In genomic region chr19:19461306-19461670, GRCh38 we compare ENCODE assay signal across 10 cellular contexts. TPM values are rescaled to one million over a fixed set of nuclear protein-coding genes. Genes with fewer than 3 reads are reported as not detected.
DNase-seq lines count a peak whose midpoint lies in the region; TF ChIP-seq lines count a peak whose summit lies in the region.
"Had no signal": no experiment of that assay in that cellular context is flagged by ENCODE, and none has a peak within 500 bp of the region (broad histone marks: within the 10 kb centered on the region; RNA-seq: fewer than 3 reads in every experiment).

No MANE protein-coding gene starts in this region.

- peak overlapping the region; percentile 59 for H2AFZ ChIP-seq in parathyroid adenoma

- peaks cover 18% of the 10 kb centered on the region for H3K36me3 ChIP-seq in CD4-positive, alpha-beta memory T cell (ENCODE audit: insufficient read depth, low read length)
- peaks cover 0 to 18% (median 0%) of the 10 kb centered on the region in 3 donors for H3K36me3 ChIP-seq in Peyer's patch
- H3K36me3 ChIP-seq in esophagus muscularis mucosa = peaks cover 11 to 22% (median 17%) of the 10 kb centered on the region in 4 donors
- no peaks in the 10 kb centered on the region for H3K36me3 ChIP-seq in parathyroid adenoma (ENCODE audit: control insufficient read depth, insufficient read depth, low read length)

- peak overlapping the region; percentile 0 to 54 for H3K4me3 ChIP-seq in CD4-positive, alpha-beta memory T cell (ENCODE audit: low read length in 2 of 2)
- H3K4me3 ChIP-seq in Peyer's patch (peak overlapping the region in 1 of 4 donors; percentile 6), esophagus muscularis mucosa (peak overlapping the region; percentile 9 to 41 (median 28)), parathyroid adenoma (ENCODE audit: low read depth, low read length) (no peak overlapping the region)

- H3K4me3 Mint-ChIP-seq in CD4-positive, alpha-beta memory T cell = peak overlapping the region; percentile 86 to 95 (median 90)

- TF ChIP-seq CTCF in Peyer's patch (IDR thresholded peaks at IDR 0.05) = no peak
- TF ChIP-seq CTCF in esophagus muscularis mucosa (IDR thresholded peaks at IDR 0.05) = no peak
- no peak for TF ChIP-seq CTCF in parathyroid adenoma (IDR thresholded peaks at IDR 0.05)

- H3K4me1 ChIP-seq in CD4-positive, alpha-beta memory T cell (ENCODE audit: insufficient read depth, low read length) = peaks cover 86% of the 10 kb centered on the region
- H3K4me1 ChIP-seq in Peyer's patch (peaks cover 12 to 71% (median 50%) of the 10 kb centered on the region in 4 donors), esophagus muscularis mucosa (peaks cover 68 to 83% (median 76%) of the 10 kb centered on the region in 4 donors), parathyroid adenoma (peaks cover 59% of the 10 kb centered on the region)

- H3K4me1 Mint-ChIP-seq in CD4-positive, alpha-beta memory T cell = peaks cover 58 to 96% (median 77%) of the 10 kb centered on the region in 4 donors

- peak overlapping the region; percentile 96 to 100 (median 99) for H3K27ac Mint-ChIP-seq in CD4-positive, alpha-beta memory T cell

- no peak overlapping the region for H3K9ac ChIP-seq in parathyroid adenoma

- H3K9me3 Mint-ChIP-seq in CD4-positive, alpha-beta memory T cell = peaks cover 0 to 3% (median 0%) of the 10 kb centered on the region in 8 donors

- H3K36me3 Mint-ChIP-seq in CD4-positive, alpha-beta memory T cell = peaks cover 19 to 30% of the 10 kb centered on the region in 2 donors

- intact Hi-C loops in CD4-positive, alpha-beta memory T cell (cut with micrococcal nuclease) = loop anchor here (2.0 kb wide), 1 partner anchor 14 kb away; no protein-coding TSS in a partner anchor
- intact Hi-C loops in esophagus muscularis mucosa (cut with DNase I) = no loop called here

- CTCF ChIA-PET in CD4-positive, alpha-beta memory T cell (lab: Charles Lee; ENCODE audit: partially characterized antibody) = interaction anchor here (3.6 to 4.7 kb wide), 2 partner anchors 29 to 55 kb away, joined by 15 to 36 read pairs; partner anchors contain the start of gene GATAD2A

- no peaks in the 10 kb centered on the region for H3K27me3 ChIP-seq in CD4-positive, alpha-beta memory T cell (ENCODE audit: insufficient read depth, low read length)
- H3K27me3 ChIP-seq in Peyer's patch (no peaks in the 10 kb centered on the region), esophagus muscularis mucosa (no peaks in the 10 kb centered on the region), parathyroid adenoma (ENCODE audit: control insufficient read depth, insufficient read depth, low read length) (no peaks in the 10 kb centered on the region)

- no peak overlapping the region for H3K4me2 ChIP-seq in parathyroid adenoma (ENCODE audit: low read length)

- POLR2A ChIA-PET in CD4-positive, alpha-beta memory T cell (lab: Charles Lee; ENCODE audit: partially characterized antibody) = interaction anchor here (0.8 to 7.6 kb wide), 11 partner anchors 11 to 97 kb away, joined by 3 to 81 read pairs (median 18); no protein-coding TSS in a partner anchor

- H3K79me2 ChIP-seq in parathyroid adenoma = peaks cover 60% of the 10 kb centered on the region

- no peak for TF ChIP-seq POLR2A in Peyer's patch (IDR thresholded peaks at IDR 0.05)
- no peak for TF ChIP-seq POLR2A in esophagus muscularis mucosa (IDR thresholded peaks at IDR 0.05; ENCODE audit: low read depth)

- WGBS in esophagus muscularis mucosa = 100% methylated on average over 1 of the region's 4 CpGs

- H3K27ac ChIP-seq in CD4-positive, alpha-beta memory T cell (ENCODE audit: low read depth, low read length) = peak overlapping the region; percentile 79
- H3K27ac ChIP-seq in Peyer's patch (peak overlapping the region; percentile 66 to 83 (median 78)), esophagus muscularis mucosa (replicated peaks in 1 of 4) (peak overlapping the region; percentile 59 to 81 (median 68)), parathyroid adenoma (peak overlapping the region; percentile 85)

- no peaks in the 10 kb centered on the region for H3K9me3 ChIP-seq in CD4-positive, alpha-beta memory T cell (ENCODE audit: control insufficient read depth in 1 of 2, low read length in 2 of 2)
- H3K9me3 ChIP-seq in Peyer's patch (no peaks in the 10 kb centered on the region), esophagus muscularis mucosa (no peaks in the 10 kb centered on the region), parathyroid adenoma (ENCODE audit: control insufficient read depth, low read length) (no peaks in the 10 kb centered on the region)

- no peak for TF ChIP-seq EP300 in esophagus muscularis mucosa (IDR thresholded peaks at IDR 0.05)

- DNase-seq in CD4-positive, alpha-beta memory T cell = no peak
- DNase-seq in Peyer's patch (no peak), esophagus muscularis mucosa (ENCODE audit: extremely low spot score) (no peak), NAMALWA (ENCODE audit: low spot score) (no peak), NCI-H1417 treated with DMSO at 0.1 percent for 48 hours (lab: John Stamatoyannopoulos, UW) (no peak), COLO829 (ENCODE audit: low spot score) (no peak)
- no peak for DNase-seq in stimulated activated CD4-positive, alpha-beta T cell treated with anti-CD3 and anti-CD28 coated beads, Interleukin-4, amount 100 ng/mL, for 24 hours
- DNase-seq: amniotic stem cell, RPMI8226 had no signal

- no peaks in the 10 kb centered on the region for H3K27me3 Mint-ChIP-seq in CD4-positive, alpha-beta memory T cell

RNA-seq across cellular contexts. Expression of gene TSSK6, which starts 54.1 kb away (rescaled TPM):
- 10 to 100 TPM in 1 of 2 experiments, 1 to 10 TPM in 1; 9.7 to 10.4 TPM for total RNA-seq in CD4-positive, alpha-beta memory T cell
- 1 to 10 TPM; 1.1 to 2.0 TPM for polyA plus RNA-seq in CD4-positive, alpha-beta memory T cell
- total RNA-seq in Peyer's patch = 10 to 100 TPM in 2 of 4 donors, 1 to 10 TPM in 2; 3.0 to 14.0 (median 10.0) TPM
- total RNA-seq in esophagus muscularis mucosa = 1 to 10 TPM in 3 of 4 donors, under 1 TPM in 1; 0.33 to 3.7 (median 1.5) TPM

RNA-seq across cellular contexts. Expression of gene NDUFA13, which starts 54.7 kb away (rescaled TPM):
- 100 to 1,000 TPM; 191 to 199 TPM for total RNA-seq in CD4-positive, alpha-beta memory T cell
- polyA plus RNA-seq in CD4-positive, alpha-beta memory T cell = 100 to 1,000 TPM; 264 to 316 TPM
- total RNA-seq in Peyer's patch (100 to 1,000 TPM in 3 of 4 donors, 10 to 100 TPM in 1; 40.7 to 188 (median 126) TPM), esophagus muscularis mucosa (100 to 1,000 TPM in 2 of 4 donors, 10 to 100 TPM in 2; 75.0 to 186 (median 141) TPM)

RNA-seq across cellular contexts. Expression of gene GATAD2A, which starts 55.8 kb away (rescaled TPM):
- 100 to 1,000 TPM; 101 to 108 TPM for total RNA-seq in CD4-positive, alpha-beta memory T cell
- 10 to 100 TPM in 1 of 2 donors, 1 to 10 TPM in 1; 3.8 to 30.6 TPM for polyA plus RNA-seq in CD4-positive, alpha-beta memory T cell
- total RNA-seq in Peyer's patch (10 to 100 TPM; 67.8 to 99.9 (median 79.8) TPM), esophagus muscularis mucosa (10 to 100 TPM; 34.9 to 60.5 (median 42.5) TPM)
